In the genomic region with DNA sequence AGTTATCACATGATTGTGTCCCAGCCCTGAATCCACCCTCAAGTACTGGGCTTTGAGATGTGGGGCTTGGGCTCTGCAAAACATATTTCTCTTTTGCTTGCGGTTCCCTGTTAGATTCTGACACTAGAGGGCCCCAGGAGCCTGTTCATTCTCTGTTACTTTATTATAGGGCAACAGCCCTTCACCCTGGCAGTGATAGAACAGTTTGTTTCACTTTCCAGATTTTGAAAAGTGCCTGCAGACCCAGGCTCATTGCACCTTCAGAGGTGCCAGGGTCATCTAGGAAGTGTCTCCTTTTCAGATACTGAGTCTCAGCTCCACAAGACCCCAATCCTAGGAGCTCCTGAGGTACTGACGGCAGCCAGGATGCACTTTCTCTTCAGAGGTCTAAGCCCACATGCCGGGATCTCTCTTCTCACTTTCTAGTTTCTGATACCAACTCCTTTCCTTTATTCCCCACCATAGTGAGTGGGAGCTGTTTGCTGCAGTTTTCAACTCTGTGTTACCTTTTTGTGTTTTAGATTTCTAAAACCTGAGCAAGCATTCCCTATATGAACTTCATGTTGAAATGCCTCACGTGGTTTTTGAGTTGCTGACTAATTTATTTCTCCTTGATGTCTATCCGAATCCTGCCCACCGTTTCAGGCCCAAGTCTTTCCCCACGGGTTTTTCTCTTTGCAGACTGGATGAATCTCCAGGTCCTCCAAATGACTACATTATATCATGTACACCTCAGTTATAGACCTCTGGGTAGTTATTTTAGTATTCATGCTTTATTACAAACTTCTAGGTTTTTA, we compare ENCODE assay signal across 8 cellular contexts. TPM values are rescaled to one million over a fixed set of nuclear protein-coding genes. Genes with fewer than 3 reads are reported as not detected.
DNase-seq lines count a peak whose midpoint lies in the region; ATAC-seq and TF ChIP-seq lines count a peak whose summit lies in the region.

No MANE protein-coding gene starts in this region.

- H3K4me3 Mint-ChIP-seq in HFFc6 (peak overlapping the region; percentile 82), MCF 10A (ENCODE audit: unreplicated experiment) (peak overlapping the region; percentile 64)

- H3K36me3 Mint-ChIP-seq in HFFc6 (ENCODE audit: low read depth) (no peaks in the 10 kb centered on the region), MCF 10A (ENCODE audit: insufficient read depth, unreplicated experiment) (no peaks in the 10 kb centered on the region)

- intact Hi-C loops in MCF 10A (cut with micrococcal nuclease), result loop anchor here (1.0 to 5.0 kb wide), 4 partner anchors 472 to 1190 kb away; no protein-coding TSS in a partner anchor

- H3K27ac Mint-ChIP-seq in HFFc6 (no peak overlapping the region), MCF 10A (ENCODE audit: low read depth, unreplicated experiment) (peak overlapping the region; percentile 35)

- POLR2A ChIA-PET in MCF 10A (lab: Yijun Ruan, JAX), result interaction anchor here (0.5 to 1.3 kb wide), 4 partner anchors 356 to 539 kb away, joined by 3 to 5 read pairs (median 4); a partner anchor contains a TSS

- ATAC-seq in HG02763 (IDR thresholded peaks at IDR 0.05; ENCODE audit: unreplicated experiment), result no peak

- CTCF ChIA-PET in MCF 10A (lab: Yijun Ruan, JAX), result interaction anchor here (0.5 to 1.6 kb wide), 14 partner anchors 10 to 899 kb away, joined by 3 to 17 read pairs (median 4); a partner anchor contains a TSS

- TF ChIP-seq CTCF in HFFc6 (IDR thresholded peaks at IDR 0.05) (peak; percentile 83), MCF 10A (IDR thresholded peaks at IDR 0.05; ENCODE audit: unreplicated experiment) (peak; percentile 68)

- peaks cover 7% of the 10 kb centered on the region; the same call in 1 of the 2 replicates for H3K4me1 Mint-ChIP-seq in HFFc6 (ENCODE audit: low read depth)
- H3K4me1 Mint-ChIP-seq in MCF 10A (ENCODE audit: insufficient read depth, unreplicated experiment), result peaks cover 6% of the 10 kb centered on the region

- peaks cover 6% of the 10 kb centered on the region for H3K27me3 Mint-ChIP-seq in HFFc6 (ENCODE audit: insufficient read depth)
- H3K27me3 Mint-ChIP-seq in MCF 10A (ENCODE audit: insufficient read depth, unreplicated experiment), result no peaks in the 10 kb centered on the region

- DNase-seq in GM03348 (ENCODE audit: low spot score) (peak; percentile 75), HFFc6 (peak; percentile 60), NCI-H2029 treated with DMSO at 0.1 percent for 48 hours (lab: John Stamatoyannopoulos, UW) (peak; percentile 67), T1000 (lab: John Stamatoyannopoulos, UW) (peak; percentile 14), MCF 10A (ENCODE audit: unreplicated experiment) (peak; percentile 72), islet precursor cell (peak; percentile 74)
- peak; percentile 63 for DNase-seq in stimulated activated CD4-positive, alpha-beta T cell treated with anti-CD3 and anti-CD28 coated beads, Interleukin-4, amount 100 ng/mL, for 24 hours

- no peaks in the 10 kb centered on the region for H3K9me3 Mint-ChIP-seq in HFFc6
- no peaks in the 10 kb centered on the region for H3K9me3 Mint-ChIP-seq in MCF 10A (ENCODE audit: unreplicated experiment)

- BruUV-seq in MCF 10A (replicated peaks; lab: Mats Ljungman, UMichigan), result no TSS peak

RNA-seq across cellular contexts. Expression of a gene that starts 10.9 kb away (rescaled TPM):
- total RNA-seq in HFFc6 (2021; fragmentation: NEBNext Ultra II Directional; extraction: Animal tissue kit (Norgen Biotek cat#: 25700)), result 10 to 100 TPM; 14.2 to 17.2 (median 15.5) TPM
- total RNA-seq in MCF 10A (2022), result 11.9 and 12.9 TPM in 2 replicates

RNA-seq across cellular contexts. Expression of a gene that starts 51.9 kb away (rescaled TPM):
- 10 to 100 TPM; 15.1 to 17.7 (median 16.3) TPM for total RNA-seq in HFFc6 (2021; fragmentation: NEBNext Ultra II Directional; extraction: Animal tissue kit (Norgen Biotek cat#: 25700))
- total RNA-seq in MCF 10A (2022), result 20.7 and 23.3 TPM in 2 replicates

Comparison
In these comparisons a context has a peak if more than half of its experiments do, and no peak if none do; other contexts are left out.
1. DNase-seq: peak in every context shown above with its lines; median percentile 75 in GM03348; 74 in islet precursor cell; 72 in MCF 10A; 67 in NCI-H2029 treated with DMSO at 0.1 percent for 48 hours; 63 in stimulated activated CD4-positive, alpha-beta T cell treated with anti-CD3 and anti-CD28 coated beads, Interleukin-4, amount 100 ng/mL, for 24 hours; 60 in HFFc6; 14 in T1000.